In the genomic region with DNA sequence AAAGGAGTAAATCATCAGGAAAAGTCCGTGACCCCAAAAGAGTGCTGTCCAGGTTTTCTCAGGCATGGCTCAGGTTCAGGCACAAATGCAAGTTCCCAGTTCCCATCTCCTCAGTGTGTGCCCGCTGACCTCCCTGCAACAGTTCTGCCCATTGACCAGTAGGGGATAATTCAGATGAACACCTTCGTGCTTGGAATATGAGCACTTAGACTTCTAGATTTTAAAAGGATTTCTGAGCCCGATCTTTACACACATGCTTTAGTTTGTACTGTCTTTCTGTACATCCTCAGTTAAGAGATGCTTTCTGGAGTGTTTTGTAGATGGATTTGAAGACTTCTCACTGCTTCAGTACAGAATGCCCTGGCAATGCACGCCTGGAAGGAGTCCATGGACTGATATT, we compare ENCODE assay signal across 16 cellular contexts.
DNase-seq lines count a peak whose midpoint lies in the region; ATAC-seq and TF ChIP-seq lines count a peak whose summit lies in the region.
"Had no signal": no experiment of that assay in that cellular context is flagged by ENCODE, and none has a peak within 500 bp of the region (broad histone marks: within the 10 kb centered on the region; RNA-seq: fewer than 3 reads in every experiment).

No MANE protein-coding gene starts in this region.

- H3K18ac ChIP-seq in H9 (ENCODE audit: insufficient read length, low read depth, low read length), result no peak overlapping the region

- no peak overlapping the region for H3K23ac ChIP-seq in H9 (ENCODE audit: insufficient read length, low read depth, low read length)

- no peaks in the 10 kb centered on the region for H3K79me1 ChIP-seq in H9 (ENCODE audit: insufficient read depth, low read depth, low read length, poor library complexity, severe bottlenecking)

- H2AK5ac ChIP-seq in H9 (ENCODE audit: insufficient read length, low read length), result no peak overlapping the region

- no peak overlapping the region for H2AFZ ChIP-seq in H9 (ENCODE audit: low read length)
- H2AFZ ChIP-seq: hepatocyte had no signal

- no peaks in the 10 kb centered on the region for H3K79me2 ChIP-seq in H9 (ENCODE audit: insufficient read depth, low read length)
- H3K79me2 ChIP-seq: hepatocyte had no signal

- H3K9me3 ChIP-seq in H9 (ENCODE audit: control insufficient read depth, low read depth, low read length) (no peaks in the 10 kb centered on the region), tibial artery (no peaks in the 10 kb centered on the region), lower lobe of right lung (no peaks in the 10 kb centered on the region)
- H3K9me3 ChIP-seq: upper lobe of left lung had no signal

- POLR2A ChIA-PET in activated CD8-positive, alpha-beta T cell treated with anti-CD3 and anti-CD28 coated beads for 36 hours (lab: Charles Lee), result no interaction called here

- H2BK20ac ChIP-seq in H9 (ENCODE audit: low read depth, low read length, poor library complexity, severe bottlenecking), result no peak overlapping the region

- intact Hi-C loops in activated CD8-positive, alpha-beta T cell treated with anti-CD3 and anti-CD28 coated beads for 36 hours (cut with micrococcal nuclease), result no loop called here
- intact Hi-C loops in tibial artery (cut with DNase I; ENCODE audit: low total_unique reads), result no loop called here
- intact Hi-C loops in lower lobe of right lung (cut with DNase I), result no loop called here

- H3K4me3 ChIP-seq in WI38 (ENCODE audit: low read depth, low read length), result no peak overlapping the region
- no peak overlapping the region for H3K4me3 ChIP-seq in tibial artery
- no peak overlapping the region for H3K4me3 ChIP-seq in lower lobe of right lung
- H3K4me3 ChIP-seq: hepatocyte, upper lobe of left lung had no signal

- CTCF ChIA-PET in activated CD8-positive, alpha-beta T cell treated with anti-CD3 and anti-CD28 coated beads for 36 hours (lab: Charles Lee), result interaction anchor here (1.3 kb wide), 1 partner anchor 24 kb away, joined by 7 read pairs; no protein-coding TSS in a partner anchor

- no peak overlapping the region for H3K27ac ChIP-seq in C4-2B
- H3K27ac ChIP-seq in H9 (ENCODE audit: insufficient read length, low read depth, low read length), result no peak overlapping the region
- no peak overlapping the region for H3K27ac ChIP-seq in tibial artery
- H3K27ac ChIP-seq in lower lobe of right lung, result no peak overlapping the region
- H3K27ac ChIP-seq: hepatocyte, upper lobe of left lung had no signal

- no peak overlapping the region for H3K4ac ChIP-seq in H9 (ENCODE audit: low read depth, low read length)

- H4K8ac ChIP-seq in H9 (replicated peaks; ENCODE audit: insufficient read length, low read depth, low read length), result no peak overlapping the region

- no CpG with 5 or more reads among the region's 5 CpGs for WGBS in H9 (ENCODE audit: extremely low coverage, insufficient read length, low lambda C conversion rate)

- H3K4me1 ChIP-seq in H9 (ENCODE audit: insufficient read depth, low read length) (no peaks in the 10 kb centered on the region), tibial artery (no peaks in the 10 kb centered on the region), lower lobe of right lung (no peaks in the 10 kb centered on the region)
- H3K4me1 ChIP-seq: upper lobe of left lung had no signal

- no peak overlapping the region for H2BK12ac ChIP-seq in H9 (ENCODE audit: insufficient read length, low read depth, low read length)

- no peak overlapping the region for H4K5ac ChIP-seq in H9 (ENCODE audit: insufficient read length, low read depth, low read length)

- no peak overlapping the region for H3K14ac ChIP-seq in H9 (ENCODE audit: insufficient read depth, low read length)

- no peak overlapping the region for H3T11ph ChIP-seq in H9 (ENCODE audit: low read length)

- peaks cover 0 to 2% of the 10 kb centered on the region in 2 experiments; a peak in 1 of 4 replicates for H3K4me1 Mint-ChIP-seq in H9
- no peaks in the 10 kb centered on the region for H3K4me1 Mint-ChIP-seq in activated CD8-positive, alpha-beta T cell treated with anti-CD3 and anti-CD28 coated beads for 36 hours (ENCODE audit: low read depth)
- H3K4me1 Mint-ChIP-seq: activated B cell treated with CpG ODN at 0.5 μM for 24 hours; naive thymus-derived CD8-positive, alpha-beta T cell had no signal

- H3K36me3 Mint-ChIP-seq in H9 (ENCODE audit: insufficient read depth in 1 of 3, low read depth in 3 of 3), result peaks cover 0 to 14% (median 4%) of the 10 kb centered on the region in 3 experiments; a peak in 3 of 7 replicates
- H3K36me3 Mint-ChIP-seq in activated CD8-positive, alpha-beta T cell treated with anti-CD3 and anti-CD28 coated beads for 36 hours (ENCODE audit: low read depth), result no peaks in the 10 kb centered on the region

- ATAC-seq in activated CD8-positive, alpha-beta T cell treated with anti-CD3 and anti-CD28 coated beads for 36 hours, result no peak
- ATAC-seq in lower lobe of right lung, result no peak
- ATAC-seq: naive thymus-derived CD8-positive, alpha-beta T cell; right cardiac atrium had no signal

- H3K23me2 ChIP-seq in H9 (ENCODE audit: insufficient read length, low read depth, low read length, poor library complexity, severe bottlenecking), result no peaks in the 10 kb centered on the region

- H3K27me3 Mint-ChIP-seq in H9 (ENCODE audit: low read depth), result no peaks in the 10 kb centered on the region
- no peaks in the 10 kb centered on the region for H3K27me3 Mint-ChIP-seq in activated CD8-positive, alpha-beta T cell treated with anti-CD3 and anti-CD28 coated beads for 36 hours
- H3K27me3 Mint-ChIP-seq: activated B cell treated with CpG ODN at 0.5 μM for 24 hours; naive thymus-derived CD8-positive, alpha-beta T cell had no signal

- no peaks in the 10 kb centered on the region for H3K27me3 ChIP-seq in H9 (ENCODE audit: insufficient read depth, low read length)
- H3K27me3 ChIP-seq in tibial artery, result no peaks in the 10 kb centered on the region
- H3K27me3 ChIP-seq in lower lobe of right lung (ENCODE audit: low read depth), result no peaks in the 10 kb centered on the region
- H3K27me3 ChIP-seq: hepatocyte, upper lobe of left lung had no signal

- TF ChIP-seq CTCF in C4-2B (conservative IDR thresholded peaks at IDR 0.05) (peak; percentile 48), H9 (conservative IDR thresholded peaks at IDR 0.05) (peak; percentile 55), WI38 (IDR thresholded peaks at IDR 0.05; ENCODE audit: low read depth, low read length) (peak; percentile 15; the same call in 1 of the 2 replicates), tibial artery (IDR thresholded peaks at IDR 0.05) (no peak), lower lobe of right lung (IDR thresholded peaks at IDR 0.05) (no peak)
- TF ChIP-seq CTCF in activated CD8-positive, alpha-beta T cell treated with anti-CD3 and anti-CD28 coated beads for 36 hours (IDR thresholded peaks at IDR 0.05), result no peak

- no peak overlapping the region for H2BK120ac ChIP-seq in H9 (ENCODE audit: low read depth, low read length, poor library complexity, severe bottlenecking)

- H3K9ac ChIP-seq in H9 (ENCODE audit: extremely low read depth, insufficient read length, low read length), result no peak overlapping the region

- no peak overlapping the region for H2BK15ac ChIP-seq in H9 (ENCODE audit: low read depth, low read length)

- peaks cover 8 to 10% of the 10 kb centered on the region in 2 experiments for H3K9me3 Mint-ChIP-seq in H9
- H3K9me3 Mint-ChIP-seq in activated CD8-positive, alpha-beta T cell treated with anti-CD3 and anti-CD28 coated beads for 36 hours, result no peaks in the 10 kb centered on the region

- H4K91ac ChIP-seq in H9 (ENCODE audit: insufficient read length, low read depth, low read length), result no peak overlapping the region

- no peak overlapping the region for H3K4me2 ChIP-seq in H9 (ENCODE audit: insufficient read depth, insufficient read length, low read length)
- H3K4me2 ChIP-seq: hepatocyte had no signal

- no peak overlapping the region; a peak in 1 of 7 replicates for H3K27ac Mint-ChIP-seq in H9
- no peak overlapping the region for H3K27ac Mint-ChIP-seq in activated CD8-positive, alpha-beta T cell treated with anti-CD3 and anti-CD28 coated beads for 36 hours
- H3K27ac Mint-ChIP-seq: activated B cell treated with CpG ODN at 0.5 μM for 24 hours; activated naive CD4-positive, alpha-beta T cell treated with anti-CD3 and anti-CD28 coated beads for 36 hours; naive thymus-derived CD8-positive, alpha-beta T cell had no signal

- H4K20me1 ChIP-seq in H9 (ENCODE audit: control insufficient read depth, insufficient read depth, insufficient read length), result no peaks in the 10 kb centered on the region

- DNase-seq in H9, result no peak
- peak; percentile 31 for DNase-seq in iPS-NIHi7 (ENCODE audit: extremely low spot score)
- no peak for DNase-seq in activated CD8-positive, alpha-beta T cell treated with anti-CD3 and anti-CD28 coated beads for 36 hours
- DNase-seq in tibial artery, result no peak
- DNase-seq in lower lobe of right lung, result no peak
- DNase-seq in NCI-H1417 (lab: John Stamatoyannopoulos, UW), result no peak
- DNase-seq: activated B cell treated with CpG ODN at 0.5 μM for 24 hours; activated naive CD4-positive, alpha-beta T cell treated with anti-CD3 and anti-CD28 coated beads for 36 hours; central memory CD4-positive, alpha-beta T cell; naive thymus-derived CD8-positive, alpha-beta T cell; NCI-H2171 treated with DMSO at 0.1 percent for 48 hours; right cardiac atrium; upper lobe of left lung had no signal

- no peak overlapping the region for H3K56ac ChIP-seq in H9 (ENCODE audit: insufficient read length, low read depth, low read length)

- H3K4me3 Mint-ChIP-seq in H9, result no peak overlapping the region
- H3K4me3 Mint-ChIP-seq in activated CD8-positive, alpha-beta T cell treated with anti-CD3 and anti-CD28 coated beads for 36 hours, result no peak overlapping the region
- H3K4me3 Mint-ChIP-seq: activated B cell treated with CpG ODN at 0.5 μM for 24 hours; activated naive CD4-positive, alpha-beta T cell treated with anti-CD3 and anti-CD28 coated beads for 36 hours; naive thymus-derived CD8-positive, alpha-beta T cell had no signal

- no peaks in the 10 kb centered on the region for H3K36me3 ChIP-seq in tibial artery
- H3K36me3 ChIP-seq in lower lobe of right lung, result no peaks in the 10 kb centered on the region
- H3K36me3 ChIP-seq: upper lobe of left lung had no signal

- no peak overlapping the region for H2BK5ac ChIP-seq in H9 (ENCODE audit: insufficient read length, low read length)

Comparison
In these comparisons a context has a peak if more than half of its experiments do, and no peak if none do; other contexts are left out.
1. CTCF ChIP-seq: peak in C4-2B (single experiment), H9 (single experiment) and WI38 (single experiment); none in activated CD8-positive, alpha-beta T cell treated with anti-CD3 and anti-CD28 coated beads for 36 hours (single experiment), tibial artery (0 of 2) and lower lobe of right lung (single experiment).